In the genomic region with DNA sequence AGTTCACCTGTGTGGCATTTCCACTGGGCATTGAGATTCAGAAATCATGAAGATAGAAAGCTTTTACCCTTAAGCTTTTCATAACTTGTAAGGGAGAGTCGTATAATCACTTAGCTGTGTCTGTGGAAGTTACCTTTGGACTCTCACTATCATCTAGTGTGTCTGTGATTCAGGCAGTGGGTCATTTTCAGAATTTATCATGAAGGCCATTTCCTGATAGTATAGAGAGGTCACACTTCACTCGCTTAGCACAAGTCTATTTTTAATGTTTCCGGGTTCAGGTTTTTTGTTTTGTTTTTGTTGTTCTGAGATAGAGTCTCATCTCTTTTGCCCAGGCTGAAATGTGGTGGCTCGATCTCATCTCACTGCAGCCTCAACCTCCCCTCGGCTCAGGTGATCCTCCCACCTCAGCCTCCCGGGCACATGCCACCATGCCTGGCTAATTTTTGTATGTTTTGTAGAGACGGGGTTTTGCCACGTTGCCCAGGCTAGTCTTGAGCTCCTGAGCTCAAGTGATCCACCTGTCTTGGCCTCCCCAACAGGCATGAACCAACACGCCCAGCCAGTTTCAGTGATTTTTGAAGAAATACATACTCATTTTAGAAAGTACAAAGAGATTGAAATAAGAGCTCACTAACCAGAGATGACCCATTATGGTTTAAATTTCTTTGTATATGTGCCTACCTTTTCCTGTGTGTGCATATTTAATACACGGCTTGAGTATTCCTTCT, we compare ENCODE assay signal across 8 cellular contexts. TPM values are rescaled to one million over a fixed set of nuclear protein-coding genes. Genes with fewer than 3 reads are reported as not detected.
A peak's percentile ranks its signal among the peaks of the same experiment; 100 is the strongest.
DNase-seq lines count a peak whose midpoint lies in the region; ATAC-seq and TF ChIP-seq lines count a peak whose summit lies in the region.
"Not testable (repeated sequence)": the region's sequence is repeated elsewhere in the genome, so short reads cannot be mapped to it uniquely, and the experiment has no call there.
"Had no signal": no experiment of that assay in that cellular context is flagged by ENCODE, and none has a peak within 500 bp of the region (broad histone marks: within the 10 kb centered on the region; RNA-seq: fewer than 3 reads in every experiment).

No MANE protein-coding gene starts in this region.

- not testable (repeated sequence) for H3K79me2 ChIP-seq in MM.1S (ENCODE audit: low read length)

- peak overlapping the region; percentile 80 for H3K27ac Mint-ChIP-seq in activated T-helper 17 cell treated with anti-CD3 and anti-CD28 coated beads, Interleukin-2, amount 50 U/mL, for 72 hours
- peak overlapping the region in 1 of 2 donors; percentile 7 for H3K27ac Mint-ChIP-seq in natural killer cell treated with Interleukin-12 subunit alpha and Interleukin-12 subunit beta and Interleukin-15 and Interleukin-18, amount 100 ng/mL, for 72 hours

- H3K27me3 Mint-ChIP-seq in activated T-helper 17 cell treated with anti-CD3 and anti-CD28 coated beads, Interleukin-2, amount 50 U/mL, for 72 hours; natural killer cell treated with Interleukin-12 subunit alpha and Interleukin-12 subunit beta and Interleukin-15 and Interleukin-18, amount 100 ng/mL, for 72 hours: not testable (repeated sequence)

- TF ChIP-seq CTCF in MM.1S (IDR thresholded peaks at IDR 0.05; ENCODE audit: low read length) = not testable (repeated sequence)

- peak; percentile 41 for ATAC-seq in GM18519 (IDR thresholded peaks at IDR 0.05; ENCODE audit: low FRiP score, unreplicated experiment)
- peak; percentile 38 for ATAC-seq in GM21381 (IDR thresholded peaks at IDR 0.05; ENCODE audit: unreplicated experiment)
- peak; percentile 45 for ATAC-seq in HG03045 (IDR thresholded peaks at IDR 0.05; ENCODE audit: unreplicated experiment)
- ATAC-seq in activated T-helper 17 cell treated with anti-CD3 and anti-CD28 coated beads, Interleukin-2, amount 50 U/mL, for 72 hours (replicated peaks); natural killer cell treated with Interleukin-12 subunit alpha and Interleukin-12 subunit beta and Interleukin-15 and Interleukin-18, amount 100 ng/mL, for 72 hours: not testable (repeated sequence)

- H3K9me3 Mint-ChIP-seq in activated T-helper 17 cell treated with anti-CD3 and anti-CD28 coated beads, Interleukin-2, amount 50 U/mL, for 72 hours; natural killer cell treated with Interleukin-12 subunit alpha and Interleukin-12 subunit beta and Interleukin-15 and Interleukin-18, amount 100 ng/mL, for 72 hours: not testable (repeated sequence)

- H2AFZ ChIP-seq in MM.1S (ENCODE audit: low read length) = not testable (repeated sequence)

- not testable (repeated sequence) for H3K4me2 ChIP-seq in MM.1S (ENCODE audit: low read depth, low read length)

- H3K9me3 ChIP-seq in MM.1S (replicated peaks; ENCODE audit: insufficient read depth, low read length); duodenal mucosa (ENCODE audit: control insufficient read depth in 1 of 2, low read length in 2 of 2): not testable (repeated sequence)

- not testable (repeated sequence) for H3K9ac ChIP-seq in MM.1S (ENCODE audit: low read length); duodenal mucosa (ENCODE audit: low read depth in 1 of 2, low read length in 2 of 2)

- peak; percentile 3 for DNase-seq in MM.1S
- DNase-seq in natural killer cell treated with Interleukin-12 subunit alpha and Interleukin-12 subunit beta and Interleukin-15 and Interleukin-18, amount 100 ng/mL, for 72 hours (ENCODE audit: low spot score) = peak; percentile 15

- H3K4me1 Mint-ChIP-seq in activated T-helper 17 cell treated with anti-CD3 and anti-CD28 coated beads, Interleukin-2, amount 50 U/mL, for 72 hours = peaks cover 14% of the 10 kb centered on the region
- peaks cover 7 to 11% of the 10 kb centered on the region in 2 donors for H3K4me1 Mint-ChIP-seq in natural killer cell treated with Interleukin-12 subunit alpha and Interleukin-12 subunit beta and Interleukin-15 and Interleukin-18, amount 100 ng/mL, for 72 hours (ENCODE audit: low read depth in 2 of 2)

- H3K36me3 Mint-ChIP-seq in activated T-helper 17 cell treated with anti-CD3 and anti-CD28 coated beads, Interleukin-2, amount 50 U/mL, for 72 hours (ENCODE audit: low read depth) = peaks cover 74% of the 10 kb centered on the region
- peaks cover 33% of the 10 kb centered on the region for H3K36me3 Mint-ChIP-seq in natural killer cell treated with Interleukin-12 subunit alpha and Interleukin-12 subunit beta and Interleukin-15 and Interleukin-18, amount 100 ng/mL, for 72 hours

- H3K4me3 Mint-ChIP-seq in activated T-helper 17 cell treated with anti-CD3 and anti-CD28 coated beads, Interleukin-2, amount 50 U/mL, for 72 hours; natural killer cell treated with Interleukin-12 subunit alpha and Interleukin-12 subunit beta and Interleukin-15 and Interleukin-18, amount 100 ng/mL, for 72 hours: not testable (repeated sequence)

- not testable (repeated sequence) for H3K4me1 ChIP-seq in MM.1S (ENCODE audit: low read length)
- peaks cover 13 to 14% of the 10 kb centered on the region in 2 donors for H3K4me1 ChIP-seq in duodenal mucosa (ENCODE audit: control insufficient read depth in 1 of 2, insufficient read depth in 2 of 2, low read length in 2 of 2)

- not testable (repeated sequence) for H3K27ac ChIP-seq in MM.1S (ENCODE audit: low read length)
- H3K27ac ChIP-seq in duodenal mucosa (ENCODE audit: low read depth, low read length) = peak overlapping the region; percentile 70

- H3K36me3 ChIP-seq in MM.1S (replicated peaks; ENCODE audit: insufficient read depth, low read length) = not testable (repeated sequence)
- H3K36me3 ChIP-seq in duodenal mucosa (ENCODE audit: control insufficient read depth in 1 of 2, insufficient read depth in 2 of 2, low read length in 2 of 2) = peaks cover 5 to 28% of the 10 kb centered on the region in 2 donors

- not testable (repeated sequence) for H3K27me3 ChIP-seq in MM.1S (replicated peaks; ENCODE audit: insufficient read depth, low read length); duodenal mucosa (ENCODE audit: control insufficient read depth in 1 of 2, insufficient read depth in 2 of 2, low read length in 2 of 2)

- H3K9me2 ChIP-seq in MM.1S (replicated peaks; ENCODE audit: insufficient read depth, low read length) = not testable (repeated sequence)

- not testable (repeated sequence) for H4K20me1 ChIP-seq in MM.1S (ENCODE audit: insufficient read depth, low read length)

- H3F3A ChIP-seq in MM.1S (ENCODE audit: insufficient read depth, low read length) = not testable (repeated sequence)

- H3K4me3 ChIP-seq in MM.1S (ENCODE audit: low read length) = not testable (repeated sequence)
- peak overlapping the region; percentile 37 to 40 for H3K4me3 ChIP-seq in duodenal mucosa (ENCODE audit: low read depth in 1 of 2, low read length in 2 of 2)

RNA-seq across cellular contexts. Expression of a gene that starts 36.1 kb away (rescaled TPM):
- total RNA-seq in activated T-helper 17 cell treated with anti-CD3 and anti-CD28 coated beads, Interleukin-2, amount 50 U/mL, for 72 hours = 10 to 100 TPM in 1 of 2 donors, 1 to 10 TPM in 1; 3.8 to 14.4 TPM
- total RNA-seq in natural killer cell treated with Interleukin-12 subunit alpha and Interleukin-12 subunit beta and Interleukin-15 and Interleukin-18, amount 100 ng/mL, for 72 hours = 1 to 10 TPM; 2.4 to 3.5 TPM
- total RNA-seq: GM23338 had no signal
